In the genomic region with DNA sequence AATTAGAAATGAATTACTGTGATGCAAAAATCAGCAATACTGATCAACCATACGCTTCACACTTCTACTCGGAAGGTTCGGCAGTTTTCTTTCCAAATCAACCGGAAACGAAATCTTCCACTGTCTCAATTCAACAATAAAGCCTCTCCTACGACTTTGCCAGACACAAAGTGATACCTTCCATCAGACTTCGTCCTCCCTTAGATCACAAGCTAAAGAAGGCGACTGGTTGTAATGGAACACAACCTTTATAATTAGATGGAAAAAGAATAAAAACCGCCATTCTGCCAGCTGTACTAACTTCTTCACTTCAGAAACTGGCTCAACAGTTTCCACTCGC, we compare ENCODE assay signal across 8 cellular contexts. TPM values are rescaled to one million over a fixed set of nuclear protein-coding genes. Genes with fewer than 3 reads are reported as not detected.
DNase-seq lines count a peak whose midpoint lies in the region; ATAC-seq, FAIRE-seq and TF ChIP-seq lines count a peak whose summit lies in the region.

No MANE protein-coding gene starts in this region.

- peaks cover under 1 to 1% of the 10 kb centered on the region in 2 donors for H3K36me3 Mint-ChIP-seq in CD14-positive monocyte
- no peaks in the 10 kb centered on the region for H3K36me3 Mint-ChIP-seq in natural killer cell treated with Interleukin-12 subunit alpha and Interleukin-12 subunit beta and Interleukin-15 and Interleukin-18, amount 100 ng/mL, for 72 hours

- ATAC-seq in natural killer cell treated with Interleukin-12 subunit alpha and Interleukin-12 subunit beta and Interleukin-15 and Interleukin-18, amount 100 ng/mL, for 72 hours = no peak
- ATAC-seq in GM18870 (IDR thresholded peaks at IDR 0.05; ENCODE audit: unreplicated experiment) = no peak

- peak overlapping the region; percentile 93 to 98 for H3K4me3 Mint-ChIP-seq in CD14-positive monocyte
- H3K4me3 Mint-ChIP-seq in natural killer cell treated with Interleukin-12 subunit alpha and Interleukin-12 subunit beta and Interleukin-15 and Interleukin-18, amount 100 ng/mL, for 72 hours = peak overlapping the region; percentile 91

- intact Hi-C loops in CD14-positive monocyte (cut with micrococcal nuclease) = loop anchor here in 1 of 2 donors (5.0 to 10.0 kb wide), 2 partner anchors 57 to 419 kb away; partner anchors contain the start of gene MAP6D1
- intact Hi-C loops in dorsolateral prefrontal cortex (cut with DNase I) = loop anchor here (1.0 to 5.0 kb wide), 3 partner anchors 57 to 382 kb away; partner anchors contain the start of gene MAP6D1 (in 1 of the 2)

- H3K4me3 ChIP-seq in LNCaP clone FGC (ENCODE audit: low read depth, low read length) = peak overlapping the region; percentile 99
- peak overlapping the region; percentile 57 to 100 (median 94) for H3K4me3 ChIP-seq in dorsolateral prefrontal cortex

- peak overlapping the region; percentile 86 to 96 (median 93) for H3K27ac Mint-ChIP-seq in CD14-positive monocyte
- peak overlapping the region; percentile 83 to 90 for H3K27ac Mint-ChIP-seq in natural killer cell treated with Interleukin-12 subunit alpha and Interleukin-12 subunit beta and Interleukin-15 and Interleukin-18, amount 100 ng/mL, for 72 hours

- no peaks in the 10 kb centered on the region for H3K27me3 ChIP-seq in dorsolateral prefrontal cortex

- DNase-seq in CD14-positive monocyte (ENCODE audit: low spot score) (no peak), LNCaP clone FGC (ENCODE audit: low read depth) (no peak), dorsolateral prefrontal cortex (no peak), RCC 7860 (ENCODE audit: low spot score) (no peak), OCI-M2 (lab: John Stamatoyannopoulos, UW; ENCODE audit: unreplicated experiment) (no peak), HT-29 (ENCODE audit: low spot score) (no peak)
- no peak for DNase-seq in natural killer cell treated with Interleukin-12 subunit alpha and Interleukin-12 subunit beta and Interleukin-15 and Interleukin-18, amount 100 ng/mL, for 72 hours (ENCODE audit: low spot score)

- H3K27ac ChIP-seq in dorsolateral prefrontal cortex = peak overlapping the region in 50 of 59 donors; percentile 4 to 91 (median 82)

- no peaks in the 10 kb centered on the region for H3K9me3 Mint-ChIP-seq in CD14-positive monocyte
- H3K9me3 Mint-ChIP-seq in natural killer cell treated with Interleukin-12 subunit alpha and Interleukin-12 subunit beta and Interleukin-15 and Interleukin-18, amount 100 ng/mL, for 72 hours = no peaks in the 10 kb centered on the region

- peaks cover 46% of the 10 kb centered on the region for H3K4me1 Mint-ChIP-seq in CD14-positive monocyte
- H3K4me1 Mint-ChIP-seq in natural killer cell treated with Interleukin-12 subunit alpha and Interleukin-12 subunit beta and Interleukin-15 and Interleukin-18, amount 100 ng/mL, for 72 hours (ENCODE audit: low read depth in 2 of 2) = peaks cover 25 to 29% of the 10 kb centered on the region in 2 donors

- peaks cover 0 to 2% (median 0%) of the 10 kb centered on the region in 3 donors for H3K27me3 Mint-ChIP-seq in CD14-positive monocyte (ENCODE audit: low read depth in 3 of 3)
- no peaks in the 10 kb centered on the region for H3K27me3 Mint-ChIP-seq in natural killer cell treated with Interleukin-12 subunit alpha and Interleukin-12 subunit beta and Interleukin-15 and Interleukin-18, amount 100 ng/mL, for 72 hours

- TF ChIP-seq CTCF in CD14-positive monocyte (IDR thresholded peaks at IDR 0.05) (no peak), LNCaP clone FGC (IDR thresholded peaks at IDR 0.05; ENCODE audit: control insufficient read depth, extremely low read depth, insufficient read depth) (no peak), dorsolateral prefrontal cortex (IDR thresholded peaks at IDR 0.05 in 54 of 56, conservative IDR thresholded peaks at IDR 0.05 in 2 of 56; ENCODE audit: low read depth in 1 of 56, partially characterized antibody in 56 of 56) (no peak)

- no peak for FAIRE-seq in RCC 7860 (lab: Jason Lieb, UNC)

RNA-seq across cellular contexts. Expression of gene PARL, which starts 0.6 kb away (rescaled TPM):
- polyA plus RNA-seq in CD14-positive monocyte = 100 to 1,000 TPM; 155 to 196 TPM
- total RNA-seq in dorsolateral prefrontal cortex = 10 to 100 TPM; 21.2 to 63.1 (median 43.9) TPM
- total RNA-seq in natural killer cell treated with Interleukin-12 subunit alpha and Interleukin-12 subunit beta and Interleukin-15 and Interleukin-18, amount 100 ng/mL, for 72 hours = 10 to 100 TPM; 79.3 to 98.7 TPM
- 45.2 and 45.9 TPM in 2 replicates for total RNA-seq in HT-29 (2014; rRNA removed; shearing (Covaris generic))

RNA-seq across cellular contexts. Expression of gene MAP6D1, which starts 58.7 kb away (rescaled TPM):
- under 1 TPM in 1 of 2 donors, not detected in 1; 0.18 TPM for polyA plus RNA-seq in CD14-positive monocyte
- total RNA-seq in dorsolateral prefrontal cortex = 100 to 1,000 TPM in 6 of 120 experiments, 10 to 100 TPM in 114; 22.2 to 201 (median 55.1) TPM
- 1 to 10 TPM; 2.3 to 2.6 TPM for total RNA-seq in natural killer cell treated with Interleukin-12 subunit alpha and Interleukin-12 subunit beta and Interleukin-15 and Interleukin-18, amount 100 ng/mL, for 72 hours
- 5.4 and 10.4 TPM in 2 replicates for total RNA-seq in HT-29 (2014; rRNA removed; shearing (Covaris generic))
